21 cellular contexts compared by ENCODE assay signal in the genomic region with DNA sequence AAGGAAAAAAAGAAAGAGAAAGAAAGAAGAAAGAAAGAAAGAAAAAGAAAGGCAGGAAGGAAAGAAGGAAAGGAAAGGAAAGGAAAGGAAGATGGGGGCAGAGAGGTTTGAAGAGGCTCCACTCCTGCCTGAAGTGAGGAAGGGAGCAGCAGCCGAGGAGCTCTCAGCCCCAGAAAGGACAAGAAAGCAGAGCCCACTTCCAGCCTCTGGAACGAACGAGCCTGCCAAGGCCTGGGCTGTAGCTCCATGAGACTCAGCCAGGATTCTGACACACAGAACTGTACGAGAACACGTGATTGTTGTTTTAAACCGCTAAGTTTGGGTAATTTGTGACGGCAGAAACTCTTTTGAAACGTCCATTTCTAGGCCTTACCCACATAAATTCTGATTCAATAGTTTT.
"Had no signal": no experiment of that assay in that cellular context is flagged by ENCODE, and none has a peak within 500 bp of the region (broad histone marks: within the 10 kb centered on the region; RNA-seq: fewer than 3 reads in every experiment).

No MANE protein-coding gene starts in this region.

- H3K4me3 Mint-ChIP-seq: activated naive CD8-positive, alpha-beta T cell; activated T-cell treated with anti-CD3 and anti-CD28 coated beads, Interleukin-2, amount 50 U/mL, for 24 hours; activated T-helper 17 cell treated with anti-CD3 and anti-CD28 coated beads, Interleukin-2, amount 50 U/mL, for 72 hours; effector memory CD8-positive, alpha-beta T cell; naive thymus-derived CD4-positive, alpha-beta T cell; neural crest cell; T-cell had no signal

- H3K27me3 ChIP-seq: adrenal gland, colonic mucosa, dorsolateral prefrontal cortex, gastroesophageal sphincter, heart right ventricle had no signal

- H3K9me3 ChIP-seq: adrenal gland, colonic mucosa, gastroesophageal sphincter, heart right ventricle, lower lobe of right lung had no signal

- H3K36me3 Mint-ChIP-seq: activated naive CD8-positive, alpha-beta T cell; naive thymus-derived CD4-positive, alpha-beta T cell; T-cell had no signal

- DNase-seq: activated CD4-positive, alpha-beta T cell treated with anti-CD3 and anti-CD28 coated beads, Interleukin-2, amount 50 U/mL, for 4 hours; activated CD8-positive, alpha-beta memory T cell treated with anti-CD3 and anti-CD28 coated beads, Interleukin-2, amount 50 U/mL, for 4 hours; activated naive CD4-positive, alpha-beta T cell; activated T-cell treated with anti-CD3 and anti-CD28 coated beads, Interleukin-2, amount 50 U/mL, for 24 hours; adrenal gland; colonic mucosa; dorsolateral prefrontal cortex; effector memory CD8-positive, alpha-beta T cell; heart right ventricle; kidney; lower lobe of right lung; naive thymus-derived CD4-positive, alpha-beta T cell; stimulated activated CD4-positive, alpha-beta T cell treated with anti-CD3 and anti-CD28 coated beads, Interleukin-4, amount 100 ng/mL, for 1 hour; stimulated activated naive CD4-positive, alpha-beta T cell; T-cell; WERI-Rb-1 had no signal

- H3K4me1 Mint-ChIP-seq: activated T-helper 17 cell treated with anti-CD3 and anti-CD28 coated beads, Interleukin-2, amount 50 U/mL, for 72 hours; naive thymus-derived CD4-positive, alpha-beta T cell; neural crest cell; T-cell had no signal

- H3K9me3 Mint-ChIP-seq: activated T-cell treated with anti-CD3 and anti-CD28 coated beads, Interleukin-2, amount 50 U/mL, for 24 hours; activated T-helper 17 cell treated with anti-CD3 and anti-CD28 coated beads, Interleukin-2, amount 50 U/mL, for 72 hours; effector memory CD8-positive, alpha-beta T cell; naive thymus-derived CD4-positive, alpha-beta T cell; neural crest cell; T-cell had no signal

- ATAC-seq: activated T-helper 17 cell treated with anti-CD3 and anti-CD28 coated beads, Interleukin-2, amount 50 U/mL, for 72 hours; effector memory CD8-positive, alpha-beta T cell; esophagus mucosa; gastroesophageal sphincter; heart right ventricle; lower lobe of right lung; naive thymus-derived CD4-positive, alpha-beta T cell; T-cell had no signal

- H3K4me3 ChIP-seq: adrenal gland, colonic mucosa, dorsolateral prefrontal cortex, gastroesophageal sphincter, heart right ventricle, lower lobe of right lung had no signal

- H3K36me3 ChIP-seq: adrenal gland, colonic mucosa, gastroesophageal sphincter, heart right ventricle, lower lobe of right lung, WERI-Rb-1 had no signal

- H3K27ac ChIP-seq: adrenal gland, colonic mucosa, dorsolateral prefrontal cortex, gastroesophageal sphincter, heart right ventricle, lower lobe of right lung, WERI-Rb-1 had no signal

- H3K27ac Mint-ChIP-seq: activated naive CD8-positive, alpha-beta T cell; activated T-cell treated with anti-CD3 and anti-CD28 coated beads, Interleukin-2, amount 50 U/mL, for 24 hours; activated T-helper 17 cell treated with anti-CD3 and anti-CD28 coated beads, Interleukin-2, amount 50 U/mL, for 72 hours; effector memory CD8-positive, alpha-beta T cell; T-cell had no signal

- H3K4me1 ChIP-seq: adrenal gland, colonic mucosa, gastroesophageal sphincter, heart right ventricle, lower lobe of right lung had no signal

- H3K27me3 Mint-ChIP-seq: activated T-helper 17 cell treated with anti-CD3 and anti-CD28 coated beads, Interleukin-2, amount 50 U/mL, for 72 hours had no signal
